11 cellular contexts compared by ENCODE assay signal in the genomic region with DNA sequence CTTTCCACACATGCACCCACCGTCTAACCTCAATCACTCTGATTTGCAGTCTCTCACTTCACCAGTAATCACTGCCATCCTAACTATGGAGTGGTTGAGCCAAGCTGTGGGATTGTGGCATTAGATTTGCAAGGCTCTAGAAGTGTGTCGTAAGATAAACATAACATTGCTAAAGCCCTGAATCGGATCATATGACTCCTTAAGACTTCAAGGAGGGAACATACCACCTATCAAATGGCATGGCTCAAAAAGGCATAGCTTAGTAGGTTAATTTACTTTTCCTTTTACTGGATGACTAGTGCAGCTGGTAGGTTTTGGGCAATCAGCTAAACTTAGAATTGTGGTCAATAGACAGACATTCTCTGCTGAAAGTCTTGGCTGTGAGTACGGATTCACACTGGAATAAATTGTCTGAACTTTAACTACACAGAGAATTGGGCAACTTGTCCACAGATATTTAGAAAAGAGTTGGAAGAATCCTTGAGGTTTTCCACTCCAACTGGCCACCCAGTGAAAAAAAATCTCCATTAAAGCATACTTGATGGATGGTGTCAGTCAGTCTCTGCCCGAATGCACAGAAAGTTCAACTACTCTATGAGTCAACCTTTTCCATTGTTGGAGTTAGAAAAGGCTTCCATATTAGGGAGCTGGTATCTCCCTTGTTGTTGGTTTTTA.
A peak's percentile ranks its signal among the peaks of the same experiment; 100 is the strongest.
DNase-seq lines count a peak whose midpoint lies in the region; ATAC-seq and TF ChIP-seq lines count a peak whose summit lies in the region.
"Had no signal": no experiment of that assay in that cellular context is flagged by ENCODE, and none has a peak within 500 bp of the region (broad histone marks: within the 10 kb centered on the region; RNA-seq: fewer than 3 reads in every experiment).

No MANE protein-coding gene starts in this region.

- no peak overlapping the region for H3K4me3 ChIP-seq in epithelial cell of esophagus (ENCODE audit: low read length)
- no peak overlapping the region for H3K4me3 ChIP-seq in retinal pigment epithelial cell (ENCODE audit: low read length)
- H3K4me3 ChIP-seq: esophagus muscularis mucosa, testis had no signal

- no peak for ATAC-seq in HG03460 (IDR thresholded peaks at IDR 0.05; ENCODE audit: unreplicated experiment)

- peak; percentile 68 for DNase-seq in GM03348 (ENCODE audit: low spot score)
- peak; percentile 75 for DNase-seq in NCI-H446 treated with DMSO at 0.1 percent for 48 hours (lab: John Stamatoyannopoulos, UW)
- peak; percentile 89 for DNase-seq in epithelial cell of esophagus (ENCODE audit: low read depth)
- peak; percentile 99 for DNase-seq in retinal pigment epithelial cell (ENCODE audit: low read depth)
- no peak for DNase-seq in DMS79 treated with DMSO at 0.1 percent for 48 hours (lab: John Stamatoyannopoulos, UW)
- no peak for DNase-seq in middle frontal gyrus (ENCODE audit: extremely low spot score, low spot score)
- DNase-seq in NCI-H146 (lab: John Stamatoyannopoulos, UW), result no peak
- DNase-seq: NCI-H510A treated with DMSO at 0.1 percent for 48 hours, testis had no signal

- TF ChIP-seq CTCF in epithelial cell of esophagus (IDR thresholded peaks at IDR 0.05; ENCODE audit: insufficient read depth, low read depth, low read length, missing control alignments) (no peak), retinal pigment epithelial cell (conservative IDR thresholded peaks at IDR 0.05; ENCODE audit: low read depth, low read length) (no peak)

Comparison
In these comparisons a context has a peak if more than half of its experiments do, and no peak if none do; other contexts are left out.
1. DNase-seq: peak in GM03348 (single experiment), NCI-H446 treated with DMSO at 0.1 percent for 48 hours (single experiment), epithelial cell of esophagus (single experiment) and retinal pigment epithelial cell (single experiment); none in DMS79 treated with DMSO at 0.1 percent for 48 hours (single experiment), middle frontal gyrus (single experiment) and NCI-H146 (single experiment).